Comparison of ENCODE assay signal across 8 cellular contexts in the genomic region with DNA sequence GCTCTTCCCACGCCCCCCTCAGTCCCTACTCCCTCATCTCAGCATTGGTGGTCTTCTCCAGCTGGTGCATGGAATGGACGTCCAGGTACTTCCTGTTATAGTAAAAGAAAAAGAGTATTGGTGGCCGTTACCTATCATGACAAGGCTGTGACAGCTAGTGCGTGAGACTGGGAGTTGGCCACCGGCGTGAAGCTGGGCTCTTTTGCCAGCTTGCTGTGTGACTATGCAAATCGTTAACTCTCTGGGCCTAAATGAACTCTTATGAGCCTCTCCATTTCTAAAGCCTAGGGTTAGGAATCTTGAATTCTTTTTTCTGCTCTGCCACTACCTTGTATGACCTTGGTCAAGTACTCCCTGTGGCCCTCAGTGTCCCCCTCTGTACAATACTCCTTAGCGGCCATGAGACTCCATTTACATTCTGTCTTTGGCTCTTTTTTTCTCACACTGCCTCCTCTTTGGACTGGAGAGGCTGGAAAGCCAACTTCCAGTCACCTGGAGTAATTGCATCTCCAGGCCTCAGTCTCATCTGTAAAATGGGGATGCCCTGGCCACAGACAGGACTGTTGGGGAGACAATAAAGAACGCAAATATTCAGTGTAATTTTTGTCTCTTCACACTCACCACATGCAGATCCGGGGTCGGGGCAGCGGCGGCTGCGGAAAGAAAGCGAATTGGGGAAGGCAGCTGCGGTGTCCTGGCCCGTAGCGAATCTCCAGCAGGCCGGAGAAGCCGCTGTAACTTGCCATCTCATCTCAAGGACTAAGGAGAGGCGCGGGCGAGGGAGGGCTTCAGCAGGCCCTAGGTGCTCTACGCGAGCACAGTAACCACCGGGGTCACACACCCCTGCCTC. TPM values are rescaled to one million over a fixed set of nuclear protein-coding genes. Genes with fewer than 3 reads are reported as not detected.
DNase-seq lines count a peak whose midpoint lies in the region; ATAC-seq, FAIRE-seq and TF ChIP-seq lines count a peak whose summit lies in the region.

No MANE protein-coding gene starts in this region.

- H2BK12ac ChIP-seq in H1 (ENCODE audit: low read depth, low read length) = no peak overlapping the region

- peak overlapping the region in 2 of 4 experiments; percentile 8 to 50; a peak in 3 of 7 replicates for H3K9ac ChIP-seq in H1 (replicated peaks in 1 of 4; ENCODE audit: extremely low read depth in 1 of 4, low read depth in 3 of 4, low read length in 3 of 4)

- no peak overlapping the region for H4K5ac ChIP-seq in H1 (ENCODE audit: insufficient read length, low read depth, low read length)

- H3K27me3 Mint-ChIP-seq in CD4-positive, alpha-beta T cell = no peaks in the 10 kb centered on the region
- H3K27me3 Mint-ChIP-seq in neural crest cell (ENCODE audit: low read depth) = no peaks in the 10 kb centered on the region

- no peak for DNase-seq in CD4-positive, alpha-beta T cell
- DNase-seq in NAMALWA (ENCODE audit: low spot score) (peak; percentile 61), H1 (ENCODE audit: low read depth in 1 of 2, low spot score in 2 of 2) (no peak), neural crest cell (ENCODE audit: low read depth, low spot score) (no peak), substantia nigra (lab: John Stamatoyannopoulos, UW) (no peak), NK-92 (lab: John Stamatoyannopoulos, UW; ENCODE audit: unreplicated experiment) (no peak), GM10248 (ENCODE audit: extremely low spot score) (no peak), putamen (ENCODE audit: low spot score) (no peak)

- H3K4me1 ChIP-seq in H1 (replicated peaks in 1 of 4; ENCODE audit: control insufficient read depth in 3 of 4, insufficient read depth in 4 of 4, low read length in 3 of 4) = peaks cover 0 to 11% (median 2%) of the 10 kb centered on the region in 4 experiments; a peak in 4 of 7 replicates

- peaks cover 13 to 33% (median 24%) of the 10 kb centered on the region in 4 experiments for H3K36me3 ChIP-seq in H1 (ENCODE audit: control insufficient read depth in 2 of 4, insufficient read depth in 4 of 4, low read length in 3 of 4)

- peaks cover 3% of the 10 kb centered on the region; the same call in 1 of the 2 replicates for H3K79me1 ChIP-seq in H1 (ENCODE audit: low read depth, low read length)

- H3K4me3 Mint-ChIP-seq in CD4-positive, alpha-beta T cell = peak overlapping the region; percentile 99
- H3K4me3 Mint-ChIP-seq in neural crest cell = peak overlapping the region; percentile 97

- peaks cover 5 to 10% of the 10 kb centered on the region in 2 experiments for H4K20me1 ChIP-seq in H1 (replicated peaks in 1 of 2; ENCODE audit: control insufficient read depth in 1 of 2, insufficient read depth in 2 of 2, low read length in 2 of 2)

- H3K27ac ChIP-seq in CD4-positive, alpha-beta T cell (ENCODE audit: low read depth, low read length) = no peak overlapping the region
- H3K27ac ChIP-seq in H1 (ENCODE audit: low read depth, low read length) = no peak overlapping the region
- H3K27ac ChIP-seq in substantia nigra (ENCODE audit: low read depth, low read length, poor library complexity, severe bottlenecking) = no peak overlapping the region

- H3K56ac ChIP-seq in H1 (replicated peaks; ENCODE audit: insufficient read length, low read depth, low read length) = no peak overlapping the region

- TF ChIP-seq CTCF in CD4-positive, alpha-beta T cell (IDR thresholded peaks at IDR 0.05) = no peak
- TF ChIP-seq CTCF in H1 (IDR thresholded peaks at IDR 0.05; ENCODE audit: control extremely low read depth in 1 of 3, insufficient read depth in 1 of 3, low read depth in 1 of 3, low read length in 3 of 3) (no peak), neural crest cell (conservative IDR thresholded peaks at IDR 0.05) (no peak), GM10248 (IDR thresholded peaks at IDR 0.05; ENCODE audit: control extremely low read depth, extremely low read depth, low read depth, missing control alignments) (no peak)

- H2AFZ ChIP-seq in H1 (ENCODE audit: low read length) = no peak overlapping the region

- no peak overlapping the region for H2BK15ac ChIP-seq in H1 (ENCODE audit: low read length)

- H3K4me2 ChIP-seq in H1 (ENCODE audit: insufficient read depth in 1 of 2, low read depth in 2 of 2, low read length in 2 of 2) = peak overlapping the region; percentile 68 to 94

- CTCF ChIA-PET in CD4-positive, alpha-beta T cell (lab: Charles Lee) = no interaction called here
- CTCF ChIA-PET in H1 (lab: Charles Lee; ENCODE audit: partially characterized antibody) (interaction anchor here (1.1 to 1.8 kb wide), 4 partner anchors 10 to 16 kb away, joined by 3 to 6 read pairs (median 5); partner anchors contain the start of gene PHKG2), GM10248 (lab: Yijun Ruan, JAX) (interaction anchor here (0.9 to 2.2 kb wide), 6 partner anchors 10 to 107 kb away, joined by 3 to 7 read pairs (median 4); partner anchors contain the start of gene PHKG2)

- no peak for TF ChIP-seq EP300 in H1 (IDR thresholded peaks at IDR 0.05; ENCODE audit: borderline replicate concordance in 1 of 2, low read depth in 2 of 2, low read length in 2 of 2)

- no peaks in the 10 kb centered on the region for H3K9me3 ChIP-seq in CD4-positive, alpha-beta T cell (ENCODE audit: control insufficient read depth, low read length)
- no peaks in the 10 kb centered on the region for H3K9me3 ChIP-seq in H1 (ENCODE audit: insufficient read depth in 2 of 2, low read depth in 1 of 2, low read length in 1 of 2)

- H2BK20ac ChIP-seq in H1 (ENCODE audit: low read length) = no peak overlapping the region

- H2BK5ac ChIP-seq in H1 (ENCODE audit: low read depth, low read length) = no peak overlapping the region

- ATAC-seq in CD4-positive, alpha-beta T cell (ENCODE audit: poor library complexity) = no peak

- peaks cover 4 to 20% of the 10 kb centered on the region in 2 experiments; a peak in 2 of 4 replicates for H3K79me2 ChIP-seq in H1 (ENCODE audit: control insufficient read depth in 1 of 2, insufficient read depth in 2 of 2, low read length in 2 of 2)

- peaks cover 58% of the 10 kb centered on the region for H3K36me3 Mint-ChIP-seq in CD4-positive, alpha-beta T cell (ENCODE audit: low read depth)
- H3K36me3 Mint-ChIP-seq in neural crest cell (ENCODE audit: low read depth) = no peaks in the 10 kb centered on the region

- POLR2A ChIA-PET in CD4-positive, alpha-beta T cell (lab: Charles Lee) = interaction anchor here (1.0 to 3.6 kb wide), 2 partner anchors 13 to 54 kb away, joined by 3 to 18 read pairs; partner anchors contain the start of gene PHKG2
- POLR2A ChIA-PET in H1 (lab: Charles Lee; ENCODE audit: partially characterized antibody) = interaction anchor here (0.6 to 9.0 kb wide), 9 partner anchors 8 to 367 kb away, joined by 3 to 92 read pairs (median 4); partner anchors contain the start of gene PHKG2
- POLR2A ChIA-PET in GM10248 (lab: Yijun Ruan, JAX) = interaction anchor here (1.4 kb wide), 1 partner anchor 13 kb away, joined by 6 read pairs; the partner anchor contains the start of gene PHKG2

- H3K23ac ChIP-seq in H1 (ENCODE audit: insufficient read length) = no peak overlapping the region

- H4K91ac ChIP-seq in H1 (replicated peaks; ENCODE audit: insufficient read length, low read length) = no peak overlapping the region

- TF ChIP-seq RAD21 in H1 (IDR thresholded peaks at IDR 0.05 in 1 of 2, conservative IDR thresholded peaks at IDR 0.05 in 1 of 2; ENCODE audit: low read depth in 2 of 2, low read length in 2 of 2) = no peak

- peaks cover 30% of the 10 kb centered on the region for H3K4me1 Mint-ChIP-seq in CD4-positive, alpha-beta T cell (ENCODE audit: low read depth)
- H3K4me1 Mint-ChIP-seq in neural crest cell = peaks cover 28% of the 10 kb centered on the region

- H3K27ac Mint-ChIP-seq in CD4-positive, alpha-beta T cell = peak overlapping the region; percentile 85
- peak overlapping the region; percentile 84 for H3K27ac Mint-ChIP-seq in neural crest cell (ENCODE audit: unreplicated experiment)

- 44% methylated on average over 21 of the region's 26 CpGs; no CpG with 5 or more reads in 1 of the 2 experiments for WGBS in H1 (ENCODE audit: extremely low coverage in 1 of 2, insufficient coverage in 1 of 2, insufficient read length in 1 of 2, insufficient replicate concordance in 2 of 2, low coverage in 1 of 2, low lambda C conversion rate in 2 of 2, missing lambda C conversion rate in 1 of 2), 2 experiments

- intact Hi-C loops in CD4-positive, alpha-beta T cell (cut with DNase I, micrococcal nuclease) = loop anchor here in 1 of 2 experiments (10.0 kb wide), 1 partner anchor 426 kb away; no protein-coding TSS in a partner anchor

- no peaks in the 10 kb centered on the region for H3K27me3 ChIP-seq in CD4-positive, alpha-beta T cell (ENCODE audit: control insufficient read depth, insufficient read depth, low read length)
- no peaks in the 10 kb centered on the region; a peak in 1 of 7 replicates for H3K27me3 ChIP-seq in H1 (replicated peaks in 1 of 4; ENCODE audit: control insufficient read depth in 3 of 4, extremely low read depth in 1 of 4, insufficient read depth in 3 of 4, low read length in 3 of 4)

- FAIRE-seq in H1 (lab: Jason Lieb, UNC) = no peak

- peaks cover 14% of the 10 kb centered on the region for H3K23me2 ChIP-seq in H1 (ENCODE audit: low read depth, low read length)

- no peak overlapping the region for H4K8ac ChIP-seq in H1 (ENCODE audit: extremely low read depth, insufficient read depth, low read length)

- no peak overlapping the region for H3K14ac ChIP-seq in H1 (ENCODE audit: insufficient read length)

- no peak for TF ChIP-seq POLR2A in H1 (IDR thresholded peaks at IDR 0.05; ENCODE audit: control extremely low read depth in 1 of 2, low read depth in 2 of 2, low read length in 2 of 2)

- H3K18ac ChIP-seq in H1 (ENCODE audit: extremely low read depth, low read length) = no peak overlapping the region

- H2BK120ac ChIP-seq in H1 (replicated peaks; ENCODE audit: low read depth, low read length) = no peak overlapping the region

- H2AK5ac ChIP-seq in H1 (ENCODE audit: low read depth, low read length) = no peak overlapping the region

- H3K4ac ChIP-seq in H1 (replicated peaks; ENCODE audit: insufficient read length, low read depth, low read length) = no peak overlapping the region

- no peaks in the 10 kb centered on the region for H3K9me3 Mint-ChIP-seq in CD4-positive, alpha-beta T cell
- no peaks in the 10 kb centered on the region for H3K9me3 Mint-ChIP-seq in neural crest cell

- H3K4me3 ChIP-seq in H1 (ENCODE audit: extremely low read depth in 1 of 4, insufficient read depth in 2 of 4, low read depth in 3 of 4, low read length in 4 of 4) = peak overlapping the region; percentile 80 to 97 (median 92)

RNA-seq across cellular contexts. Expression of gene CFAP119, which starts 1.1 kb away (rescaled TPM):
- 1 to 10 TPM; 1.7 to 2.2 TPM for total RNA-seq in CD4-positive, alpha-beta T cell
- total RNA-seq in H1 (2021; fragmentation: NEBNext Ultra II Directional; extraction: Animal tissue kit (Norgen Biotek cat#: 25700)) = 5.2 and 6.0 TPM in 2 replicates
- 5.6 and 7.1 TPM in 2 replicates for polyA plus RNA-seq in H1 (2011; rRNA removed)
- 8.1 TPM for polyA plus RNA-seq in H1 (2011; cell fraction: cytosol; rRNA removed)
- polyA plus RNA-seq in H1 (2011; cell fraction: nucleus; rRNA removed) = 21.1 TPM
- 4.8 to 7.5 TPM (median 6.4 TPM) in 4 replicates for polyA plus RNA-seq in H1 (2012, experiment 1 of 2)
- polyA plus RNA-seq in H1 (2012, experiment 2 of 2) = 2.6 TPM
- 4.8 TPM for polyA plus RNA-seq in H1 (2013, experiment 1 of 2)
- 5.5 TPM for polyA plus RNA-seq in H1 (2013, experiment 2 of 2)
- 1.4 and 1.9 TPM in 2 replicates for polyA minus RNA-seq in H1 (2011; rRNA and poly(A)+ RNA removed)
- polyA minus RNA-seq in H1 (2011; cell fraction: cytosol; rRNA and poly(A)+ RNA removed) = 3.4 TPM
- polyA minus RNA-seq in H1 (2011; cell fraction: nucleus; rRNA and poly(A)+ RNA removed) = 6.3 TPM
- total RNA-seq in neural crest cell = 14.4 and 18.5 TPM in 2 replicates

RNA-seq across cellular contexts. Expression of gene RNF40, which starts 1.3 kb away (rescaled TPM):
- 10 to 100 TPM; 63.0 to 65.2 TPM for total RNA-seq in CD4-positive, alpha-beta T cell
- 68.7 and 70.8 TPM in 2 replicates for total RNA-seq in H1 (2021; fragmentation: NEBNext Ultra II Directional; extraction: Animal tissue kit (Norgen Biotek cat#: 25700))
- polyA plus RNA-seq in H1 (2011; rRNA removed) = 36.9 and 38.5 TPM in 2 replicates
- 35.0 TPM for polyA plus RNA-seq in H1 (2011; cell fraction: cytosol; rRNA removed)
- polyA plus RNA-seq in H1 (2011; cell fraction: nucleus; rRNA removed) = 113 TPM
- polyA plus RNA-seq in H1 (2012, experiment 1 of 2) = 48.2 to 55.3 TPM (median 49.7 TPM) in 4 replicates
- polyA plus RNA-seq in H1 (2012, experiment 2 of 2) = 41.0 TPM
- polyA plus RNA-seq in H1 (2013, experiment 1 of 2) = 25.7 TPM
- polyA plus RNA-seq in H1 (2013, experiment 2 of 2) = 25.3 TPM
- polyA minus RNA-seq in H1 (2011; rRNA and poly(A)+ RNA removed) = 69.9 and 90.6 TPM in 2 replicates
- 33.1 TPM for polyA minus RNA-seq in H1 (2011; cell fraction: cytosol; rRNA and poly(A)+ RNA removed)
- 44.6 TPM for polyA minus RNA-seq in H1 (2011; cell fraction: nucleus; rRNA and poly(A)+ RNA removed)
- total RNA-seq in neural crest cell = 154 and 157 TPM in 2 replicates

RNA-seq across cellular contexts. Expression of gene PHKG2, which starts 12.6 kb away (rescaled TPM):
- 10 to 100 TPM; 24.8 to 25.2 TPM for total RNA-seq in CD4-positive, alpha-beta T cell
- 36.0 and 37.2 TPM in 2 replicates for total RNA-seq in H1 (2021; fragmentation: NEBNext Ultra II Directional; extraction: Animal tissue kit (Norgen Biotek cat#: 25700))
- polyA plus RNA-seq in H1 (2011; rRNA removed) = 53.4 and 63.9 TPM in 2 replicates
- 43.7 TPM for polyA plus RNA-seq in H1 (2011; cell fraction: cytosol; rRNA removed)
- 123 TPM for polyA plus RNA-seq in H1 (2011; cell fraction: nucleus; rRNA removed)
- 30.6 to 44.5 TPM (median 43.0 TPM) in 4 replicates for polyA plus RNA-seq in H1 (2012, experiment 1 of 2)
- 47.4 TPM for polyA plus RNA-seq in H1 (2012, experiment 2 of 2)
- 28.4 TPM for polyA plus RNA-seq in H1 (2013, experiment 1 of 2)
- 26.2 TPM for polyA plus RNA-seq in H1 (2013, experiment 2 of 2)
- polyA minus RNA-seq in H1 (2011; rRNA and poly(A)+ RNA removed) = 29.9 and 30.1 TPM in 2 replicates
- 10.9 TPM for polyA minus RNA-seq in H1 (2011; cell fraction: cytosol; rRNA and poly(A)+ RNA removed)
- polyA minus RNA-seq in H1 (2011; cell fraction: nucleus; rRNA and poly(A)+ RNA removed) = 43.9 TPM
- total RNA-seq in neural crest cell = 39.2 and 40.8 TPM in 2 replicates

RNA-seq across cellular contexts. Expression of gene ZNF629, which starts 26.2 kb away (rescaled TPM):
- 1 to 10 TPM; 1.6 to 1.7 TPM for total RNA-seq in CD4-positive, alpha-beta T cell
- total RNA-seq in H1 (2021; fragmentation: NEBNext Ultra II Directional; extraction: Animal tissue kit (Norgen Biotek cat#: 25700)) = 19.3 and 19.5 TPM in 2 replicates
- polyA plus RNA-seq in H1 (2011; rRNA removed) = 11.0 and 13.6 TPM in 2 replicates
- polyA plus RNA-seq in H1 (2011; cell fraction: cytosol; rRNA removed) = 8.2 TPM
- 21.5 TPM for polyA plus RNA-seq in H1 (2011; cell fraction: nucleus; rRNA removed)
- polyA plus RNA-seq in H1 (2012, experiment 1 of 2) = 14.4 to 17.5 TPM (median 15.0 TPM) in 4 replicates
- 11.9 TPM for polyA plus RNA-seq in H1 (2012, experiment 2 of 2)
- 12.5 TPM for polyA plus RNA-seq in H1 (2013, experiment 1 of 2)
- polyA plus RNA-seq in H1 (2013, experiment 2 of 2) = 11.1 TPM
- 9.9 and 11.1 TPM in 2 replicates for polyA minus RNA-seq in H1 (2011; rRNA and poly(A)+ RNA removed)
- 10.2 TPM for polyA minus RNA-seq in H1 (2011; cell fraction: cytosol; rRNA and poly(A)+ RNA removed)
- polyA minus RNA-seq in H1 (2011; cell fraction: nucleus; rRNA and poly(A)+ RNA removed) = 18.8 TPM
- 41.0 and 41.4 TPM in 2 replicates for total RNA-seq in neural crest cell
